1 cellular context compared by ENCODE assay signal in genomic region chr2:164692114-164692513, GRCh38.
TF ChIP-seq lines count a peak whose summit lies in the region.

No MANE protein-coding gene starts in this region.

TF ChIP-seq in HepG2, 621 proteins besides CTCF, POLR2A, EP300 and RAD21 (continued from another document):
- peak; percentile 23; the same call in 1 of the 2 replicates for TF ChIP-seq ARID5B (CRISPR knock-in tag; IDR thresholded peaks at IDR 0.05)
- TF ChIP-seq ZNF644 (CRISPR knock-in tag; IDR thresholded peaks at IDR 0.05; ENCODE audit: low read depth), result 0 out of 2 replicates have a peak, but pooled peaks have one; percentile 29
- TF ChIP-seq SAP130 (CRISPR knock-in tag; IDR thresholded peaks at IDR 0.05; ENCODE audit: low read depth), result peak; percentile 28; the same call in 1 of the 2 replicates
